In genomic region chr2:160417745-160418397, GRCh38 we compare ENCODE assay signal across 11 cellular contexts.
DNase-seq lines count a peak whose midpoint lies in the region; ATAC-seq and FAIRE-seq lines count a peak whose summit lies in the region.
"Had no signal": no experiment of that assay in that cellular context is flagged by ENCODE, and none has a peak within 500 bp of the region (broad histone marks: within the 10 kb centered on the region; RNA-seq: fewer than 3 reads in every experiment).

No MANE protein-coding gene starts in this region.

- no peak for FAIRE-seq in urothelium cell line (lab: Jason Lieb, UNC)

- peaks cover 45 to 81% (median 59%) of the 10 kb centered on the region in 4 donors for H3K4me1 Mint-ChIP-seq in CD4-positive, alpha-beta memory T cell

- H3K4me1 ChIP-seq in CD4-positive, alpha-beta memory T cell (ENCODE audit: insufficient read depth, low read length) = peaks cover 49% of the 10 kb centered on the region
- H3K4me1 ChIP-seq in HUES64 (ENCODE audit: insufficient read depth, low read length) = peaks cover 20% of the 10 kb centered on the region

- CTCF ChIA-PET in CD4-positive, alpha-beta memory T cell (lab: Charles Lee; ENCODE audit: partially characterized antibody) = interaction anchor here (0.8 to 1.0 kb wide), 2 partner anchors 11 to 94 kb away, joined by 3 to 4 read pairs; no protein-coding TSS in a partner anchor

- POLR2A ChIA-PET in CD4-positive, alpha-beta memory T cell (lab: Charles Lee; ENCODE audit: partially characterized antibody) = interaction anchor here (1.2 kb wide), 1 partner anchor 10 kb away, joined by 8 read pairs; no protein-coding TSS in a partner anchor

- no peak overlapping the region for H3K4me3 ChIP-seq in CD4-positive, alpha-beta memory T cell (ENCODE audit: low read length in 2 of 2)
- no peak overlapping the region for H3K4me3 ChIP-seq in HUES64 (ENCODE audit: low read length)

- H3K9ac ChIP-seq in HUES64 (ENCODE audit: low read depth, low read length) = 0 out of 2 replicates have a peak overlapping the region, but pooled peaks have one; percentile 16

- ATAC-seq in HG02981 (IDR thresholded peaks at IDR 0.05; ENCODE audit: unreplicated experiment) = no peak

- peak in 3 of 5 donors; percentile 28 to 71 (median 37) for DNase-seq in CD4-positive, alpha-beta memory T cell
- DNase-seq in amniotic stem cell (lab: John Stamatoyannopoulos, UW) (peak; percentile 41), lung microvascular endothelial cell (ENCODE audit: low read depth in 2 of 2) (peak; percentile 41 to 92), urothelium cell line (ENCODE audit: low spot score) (no peak), activated gamma-delta T cell (lab: John Stamatoyannopoulos, UW) (no peak), NCI-H2196 (lab: John Stamatoyannopoulos, UW; ENCODE audit: unreplicated experiment) (no peak)
- DNase-seq: activated CD4-positive, CD25-positive, alpha-beta regulatory T cell; NCI-H82 had no signal

- WGBS in HUES64 = 80% methylated on average over 5 of the region's 6 CpGs

- no peaks in the 10 kb centered on the region for H3K36me3 ChIP-seq in CD4-positive, alpha-beta memory T cell (ENCODE audit: insufficient read depth, low read length)
- H3K36me3 ChIP-seq in HUES64 (ENCODE audit: insufficient read depth, low read length) = no peaks in the 10 kb centered on the region

- peaks cover 0 to 6% (median 0%) of the 10 kb centered on the region in 8 donors for H3K9me3 Mint-ChIP-seq in CD4-positive, alpha-beta memory T cell
- H3K9me3 Mint-ChIP-seq: neural crest cell had no signal

- peak overlapping the region; percentile 2 to 84 (median 34) for H3K27ac Mint-ChIP-seq in CD4-positive, alpha-beta memory T cell

- H3K4me3 Mint-ChIP-seq in CD4-positive, alpha-beta memory T cell = peak overlapping the region in 4 of 8 donors; percentile 1 to 55 (median 38)
- H3K4me3 Mint-ChIP-seq: neural crest cell had no signal

- H3K27ac ChIP-seq in CD4-positive, alpha-beta memory T cell (ENCODE audit: low read depth, low read length) = no peak overlapping the region
- H3K27ac ChIP-seq in HUES64 (ENCODE audit: low read depth, low read length) = no peak overlapping the region

- H3K27me3 Mint-ChIP-seq in CD4-positive, alpha-beta memory T cell = no peaks in the 10 kb centered on the region

- H3K36me3 Mint-ChIP-seq in CD4-positive, alpha-beta memory T cell = peaks cover 0 to 2% of the 10 kb centered on the region in 2 donors

- intact Hi-C loops in CD4-positive, alpha-beta memory T cell (cut with micrococcal nuclease) = no loop called here

- H3K27me3 ChIP-seq in CD4-positive, alpha-beta memory T cell (ENCODE audit: insufficient read depth, low read length) = no peaks in the 10 kb centered on the region
- H3K27me3 ChIP-seq in HUES64 (ENCODE audit: insufficient read depth, low read length) = no peaks in the 10 kb centered on the region

- H3K9me3 ChIP-seq in CD4-positive, alpha-beta memory T cell (ENCODE audit: control insufficient read depth in 1 of 2, low read length in 2 of 2) = no peaks in the 10 kb centered on the region
- H3K9me3 ChIP-seq in HUES64 (ENCODE audit: insufficient read depth, low read depth, low read length) = no peaks in the 10 kb centered on the region

Comparison
In these comparisons a context has a peak if more than half of its experiments do, and no peak if none do; other contexts are left out.
1. DNase-seq: peak in CD4-positive, alpha-beta memory T cell (3 of 5), amniotic stem cell (single experiment) and lung microvascular endothelial cell (2 of 2); none in urothelium cell line (single experiment), activated gamma-delta T cell (single experiment) and NCI-H2196 (single experiment).